In the genomic region with DNA sequence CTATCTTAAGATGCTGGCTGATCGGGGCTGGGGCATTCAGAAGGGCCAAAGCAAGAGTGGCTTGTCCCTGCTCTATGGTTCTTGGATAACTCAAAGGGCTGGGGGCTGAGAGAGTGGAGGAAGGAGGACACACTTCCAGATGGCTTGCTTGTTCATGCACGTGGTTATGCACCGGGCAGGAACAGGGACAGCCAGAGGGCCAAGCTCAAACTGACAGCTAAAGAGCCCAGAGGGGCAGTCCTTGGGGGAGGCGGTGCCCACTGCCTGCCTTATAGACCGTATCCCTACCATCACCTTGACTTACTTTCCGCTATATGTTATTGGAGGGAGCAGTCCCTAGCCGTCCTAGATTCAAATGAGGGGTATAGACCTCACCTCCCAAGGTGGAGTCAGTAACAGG, we compare ENCODE assay signal across 18 cellular contexts.
"Had no signal": no experiment of that assay in that cellular context is flagged by ENCODE, and none has a peak within 500 bp of the region (broad histone marks: within the 10 kb centered on the region; RNA-seq: fewer than 3 reads in every experiment).

No MANE protein-coding gene starts in this region.

- H3K4me1 ChIP-seq: colonic mucosa, neural progenitor cell, right atrium auricular region, transverse colon had no signal

- H3K36me3 Mint-ChIP-seq: natural killer cell, neural progenitor cell had no signal

- H3K9me3 ChIP-seq: colonic mucosa, gastrocnemius medialis, ovary, thoracic aorta, transverse colon had no signal

- H3K4me3 ChIP-seq: colonic mucosa, gastrocnemius medialis, heart right ventricle, neural progenitor cell, ovary, right atrium auricular region, smooth muscle cell, thoracic aorta, transverse colon had no signal

- H3K27ac Mint-ChIP-seq: endodermal cell; natural killer cell; neural progenitor cell; stimulated activated naive CD8-positive, alpha-beta T cell treated with anti-CD3 and anti-CD28 coated beads, Interleukin-15, Interleukin-2, amounts not matched to agents 100 ng/mL and 50 ng/mL, for 24 hours had no signal

- H3K9ac ChIP-seq: neural progenitor cell had no signal

- H3K27me3 ChIP-seq: colonic mucosa, gastrocnemius medialis, heart right ventricle, neural progenitor cell, ovary, right atrium auricular region, transverse colon had no signal

- H3K36me3 ChIP-seq: colonic mucosa, gastrocnemius medialis, heart right ventricle, neural progenitor cell, ovary, right atrium auricular region, thoracic aorta, transverse colon had no signal

- DNase-seq: colonic mucosa; effector CD4-positive, alpha-beta T cell; endodermal cell; gastrocnemius medialis; heart right ventricle; hypothalamus; kidney glomerular epithelial cell; natural killer cell; nucleus accumbens; ovary; stimulated activated CD4-positive, alpha-beta T cell treated with anti-CD3 and anti-CD28 coated beads, Interleukin-2, amount 100 ng/mL, for 48 hours; substantia nigra; transverse colon had no signal

- ATAC-seq: gastrocnemius medialis, heart right ventricle, natural killer cell had no signal

- H3K4me3 Mint-ChIP-seq: endodermal cell; natural killer cell; neural progenitor cell; stimulated activated naive CD8-positive, alpha-beta T cell treated with anti-CD3 and anti-CD28 coated beads, Interleukin-15, Interleukin-2, amounts not matched to agents 100 ng/mL and 50 ng/mL, for 24 hours had no signal

- H3K4me2 ChIP-seq: neural progenitor cell, smooth muscle cell had no signal

- H3K27ac ChIP-seq: colonic mucosa, gastrocnemius medialis, neural progenitor cell, ovary, right atrium auricular region, thoracic aorta had no signal

- H2AFZ ChIP-seq: neural progenitor cell had no signal

- H3K4me1 Mint-ChIP-seq: endodermal cell, natural killer cell, neural progenitor cell had no signal

- H3K27me3 Mint-ChIP-seq: stimulated activated naive CD8-positive, alpha-beta T cell treated with anti-CD3 and anti-CD28 coated beads, Interleukin-15, Interleukin-2, amounts not matched to agents 100 ng/mL and 50 ng/mL, for 24 hours had no signal
